21 cellular contexts compared by ENCODE assay signal in genomic region chr9:38041564-38042267, GRCh38. TPM values are rescaled to one million over a fixed set of nuclear protein-coding genes. Genes with fewer than 3 reads are reported as not detected.
A peak's percentile ranks its signal among the peaks of the same experiment; 100 is the strongest.
DNase-seq lines count a peak whose midpoint lies in the region; ATAC-seq, FAIRE-seq and TF ChIP-seq lines count a peak whose summit lies in the region.
"Had no signal": no experiment of that assay in that cellular context is flagged by ENCODE, and none has a peak within 500 bp of the region (broad histone marks: within the 10 kb centered on the region; RNA-seq: fewer than 3 reads in every experiment).

No MANE protein-coding gene starts in this region.

- FAIRE-seq in RCC 7860 (lab: Jason Lieb, UNC): no peak
- FAIRE-seq: islet of Langerhans had no signal

- H3K4me3 Mint-ChIP-seq in HFFc6 (no peak overlapping the region), brain (peak overlapping the region in 2 of 5 experiments; percentile 3 to 21)
- no peak overlapping the region for H3K4me3 Mint-ChIP-seq in activated naive CD8-positive, alpha-beta T cell treated with anti-CD3 and anti-CD28 coated beads for 36 hours
- H3K4me3 Mint-ChIP-seq: activated CD4-positive, alpha-beta memory T cell treated with anti-CD3 and anti-CD28 coated beads for 36 hours; stimulated activated naive CD8-positive, alpha-beta T cell treated with anti-CD3 and anti-CD28 coated beads, Interleukin-15, Interleukin-2, amounts not matched to agents 100 ng/mL and 50 ng/mL, for 24 hours had no signal

- peak; percentile 48 for ATAC-seq in left ventricle myocardium superior
- ATAC-seq in activated CD4-positive, CD25-positive, alpha-beta regulatory T cell treated with anti-CD3 and anti-CD28 coated beads, Interleukin-2, amount 50 U/mL, for 24 hours: no peak
- ATAC-seq: upper lobe of right lung had no signal

- intact Hi-C loops in left ventricle myocardium superior (cut with micrococcal nuclease): no loop called here

- H3K27ac ChIP-seq in skin epidermis: peak overlapping the region in 15 of 21 experiments; percentile 7 to 74 (median 30)
- H3K27ac ChIP-seq: BLaER1, HL-60, upper lobe of right lung had no signal

- H3K27me3 Mint-ChIP-seq in HFFc6 (ENCODE audit: insufficient read depth) (no peaks in the 10 kb centered on the region), brain (peaks cover 3% of the 10 kb centered on the region)
- no peaks in the 10 kb centered on the region for H3K27me3 Mint-ChIP-seq in activated naive CD8-positive, alpha-beta T cell treated with anti-CD3 and anti-CD28 coated beads for 36 hours
- H3K27me3 Mint-ChIP-seq: activated CD4-positive, alpha-beta memory T cell treated with anti-CD3 and anti-CD28 coated beads for 36 hours had no signal

- DNase-seq in HFFc6 (no peak), left ventricle myocardium superior (peak; percentile 52), GM19238 (ENCODE audit: insufficient read length, low spot score) (no peak), RCC 7860 (ENCODE audit: low spot score) (no peak)
- no peak for DNase-seq in activated naive CD8-positive, alpha-beta T cell treated with anti-CD3 and anti-CD28 coated beads for 36 hours
- DNase-seq: ACHN; activated CD4-positive, alpha-beta memory T cell treated with anti-CD3 and anti-CD28 coated beads for 36 hours; activated effector memory CD4-positive, alpha-beta T cell treated with anti-CD3 and anti-CD28 coated beads, Interleukin-2, amount 50 U/mL, for 16 hours; Calu3; hippocampal formation; NCI-H1092 treated with DMSO at 0.1 percent for 48 hours; NCI-H2029; stimulated activated CD4-positive, alpha-beta T cell treated with anti-CD3 and anti-CD28 coated beads, Interleukin-12 subunit alpha, Interleukin-12 subunit beta, amount 100 ng/mL, for 4 hours; upper lobe of right lung had no signal

- H3K27ac Mint-ChIP-seq in HFFc6 (peak overlapping the region; percentile 37), brain (peak overlapping the region in 4 of 5 experiments; percentile 18 to 78 (median 50))
- no peak overlapping the region for H3K27ac Mint-ChIP-seq in activated naive CD8-positive, alpha-beta T cell treated with anti-CD3 and anti-CD28 coated beads for 36 hours
- H3K27ac Mint-ChIP-seq: activated CD4-positive, alpha-beta memory T cell treated with anti-CD3 and anti-CD28 coated beads for 36 hours; stimulated activated naive CD8-positive, alpha-beta T cell treated with anti-CD3 and anti-CD28 coated beads, Interleukin-15, Interleukin-2, amounts not matched to agents 100 ng/mL and 50 ng/mL, for 24 hours had no signal

- no peak for TF ChIP-seq CTCF in HFFc6 (IDR thresholded peaks at IDR 0.05)
- no peak for TF ChIP-seq CTCF in brain (conservative IDR thresholded peaks at IDR 0.05)

- H3K4me3 ChIP-seq in skin epidermis: no peak overlapping the region
- H3K4me3 ChIP-seq: BLaER1, upper lobe of right lung had no signal

- H3K36me3 Mint-ChIP-seq in HFFc6 (ENCODE audit: low read depth) (peaks cover 14% of the 10 kb centered on the region), brain (no peaks in the 10 kb centered on the region)
- no peaks in the 10 kb centered on the region for H3K36me3 Mint-ChIP-seq in activated naive CD8-positive, alpha-beta T cell treated with anti-CD3 and anti-CD28 coated beads for 36 hours
- H3K36me3 Mint-ChIP-seq: activated CD4-positive, alpha-beta memory T cell treated with anti-CD3 and anti-CD28 coated beads for 36 hours had no signal

- H3K4me1 Mint-ChIP-seq in HFFc6 (ENCODE audit: low read depth) (peaks cover 91% of the 10 kb centered on the region), brain (peaks cover 62% of the 10 kb centered on the region)
- H3K4me1 Mint-ChIP-seq in activated naive CD8-positive, alpha-beta T cell treated with anti-CD3 and anti-CD28 coated beads for 36 hours: no peaks in the 10 kb centered on the region

- H3K9me3 Mint-ChIP-seq in HFFc6 (no peaks in the 10 kb centered on the region), brain (no peaks in the 10 kb centered on the region)
- H3K9me3 Mint-ChIP-seq in activated naive CD8-positive, alpha-beta T cell treated with anti-CD3 and anti-CD28 coated beads for 36 hours: no peaks in the 10 kb centered on the region
- H3K9me3 Mint-ChIP-seq: activated CD4-positive, alpha-beta memory T cell treated with anti-CD3 and anti-CD28 coated beads for 36 hours; stimulated activated naive CD8-positive, alpha-beta T cell treated with anti-CD3 and anti-CD28 coated beads, Interleukin-15, Interleukin-2, amounts not matched to agents 100 ng/mL and 50 ng/mL, for 24 hours had no signal

RNA-seq across cellular contexts. Expression of gene SHB, which starts 27.3 kb away (rescaled TPM):
- total RNA-seq in HFFc6 (2021; fragmentation: NEBNext Ultra II Directional; extraction: Animal tissue kit (Norgen Biotek cat#: 25700)): 10 to 100 TPM; 26.8 to 29.8 (median 28.6) TPM
- 37.4 TPM for polyA plus RNA-seq in brain (ENCODE audit: insufficient read depth, low read depth, low replicate concordance)
- 15.9 TPM for total RNA-seq in left ventricle myocardium superior
- 1 to 10 TPM; 1.2 to 1.8 TPM for total RNA-seq in activated naive CD8-positive, alpha-beta T cell treated with anti-CD3 and anti-CD28 coated beads for 36 hours
